ENCODE assay signal across 8 cellular contexts in the genomic region with DNA sequence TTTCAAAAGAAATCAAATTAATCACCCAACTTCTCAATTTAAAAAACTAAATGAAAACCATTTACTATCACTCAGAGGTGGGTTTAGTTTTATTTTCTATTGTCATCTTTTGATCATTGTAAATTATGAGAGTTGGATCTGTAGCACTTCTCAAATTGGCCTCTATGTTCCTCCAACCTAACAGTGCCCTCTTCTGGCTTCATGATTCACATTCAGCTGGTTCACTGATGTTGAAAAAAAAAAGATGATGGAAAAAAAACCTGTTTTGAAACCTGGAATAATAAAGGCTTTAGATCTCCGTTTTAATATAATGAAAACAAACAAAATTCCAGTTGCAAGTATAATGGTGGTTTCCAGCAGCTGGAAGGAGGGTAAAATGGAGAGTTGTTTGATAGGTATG. TPM values are rescaled to one million over a fixed set of nuclear protein-coding genes. Genes with fewer than 3 reads are reported as not detected.
A peak's percentile ranks its signal among the peaks of the same experiment; 100 is the strongest.
DNase-seq lines count a peak whose midpoint lies in the region; ATAC-seq lines count a peak whose summit lies in the region.

No MANE protein-coding gene starts in this region.

- H3K56ac ChIP-seq in mesendoderm (ENCODE audit: low read length): no peak overlapping the region

- H2BK5ac ChIP-seq in mesendoderm (ENCODE audit: low read length): no peak overlapping the region

- H3K18ac ChIP-seq in mesendoderm (ENCODE audit: low read length): no peak overlapping the region

- WGBS in mesendoderm (ENCODE audit: extremely low coverage, insufficient coverage, low lambda C conversion rate): no CpG with 5 or more reads among the region's 1 CpG

- no peaks in the 10 kb centered on the region for H3K79me1 ChIP-seq in mesendoderm (ENCODE audit: low read length)

- no peak overlapping the region for H3K23ac ChIP-seq in mesendoderm (ENCODE audit: low read length)

- no peak overlapping the region for H2AK5ac ChIP-seq in mesendoderm (ENCODE audit: low read length)

- no peaks in the 10 kb centered on the region for H3K27me3 ChIP-seq in mesendoderm (ENCODE audit: insufficient read depth, low read length, poor library complexity)

- H3K4me3 ChIP-seq in mesendoderm (ENCODE audit: low read length): no peak overlapping the region

- no peak overlapping the region for H2BK15ac ChIP-seq in mesendoderm (replicated peaks; ENCODE audit: low read depth)

- no peak overlapping the region for H4K8ac ChIP-seq in mesendoderm (ENCODE audit: low read depth, low read length)

- ATAC-seq in HG03342 (IDR thresholded peaks at IDR 0.05; ENCODE audit: unreplicated experiment) (peak; percentile 47), HG03354 (IDR thresholded peaks at IDR 0.05; ENCODE audit: poor library complexity, severe bottlenecking, unreplicated experiment) (no peak), HG02571 (IDR thresholded peaks at IDR 0.05; ENCODE audit: unreplicated experiment) (no peak)

- no peak overlapping the region for H4K5ac ChIP-seq in mesendoderm (ENCODE audit: low read length)

- no peaks in the 10 kb centered on the region for H3K79me2 ChIP-seq in mesendoderm (ENCODE audit: control insufficient read depth, insufficient read depth, low read length)

- H3K27ac ChIP-seq in mesendoderm (ENCODE audit: low read depth, low read length): no peak overlapping the region

- peak; percentile 27 for DNase-seq in A172 (ENCODE audit: low spot score)
- DNase-seq in DMS79 treated with DMSO at 0.1 percent for 48 hours (lab: John Stamatoyannopoulos, UW): peak; percentile 19
- DNase-seq in NOMO-1 treated with DMSO at 0.1 percent for 48 hours (lab: John Stamatoyannopoulos, UW; ENCODE audit: unreplicated experiment): peak; percentile 59
- DNase-seq in central memory CD4-positive, alpha-beta T cell: peak; percentile 50
- DNase-seq in mesendoderm: peak; percentile 45

- no peak overlapping the region for H3K9ac ChIP-seq in mesendoderm (ENCODE audit: low read length)

- H3K4me2 ChIP-seq in mesendoderm (ENCODE audit: low read length): no peak overlapping the region

- H2BK120ac ChIP-seq in mesendoderm (ENCODE audit: low read depth, low read length): no peak overlapping the region

- no peak overlapping the region for H3K4ac ChIP-seq in mesendoderm (ENCODE audit: low read depth, low read length)

- H3K4me1 ChIP-seq in mesendoderm (ENCODE audit: control insufficient read depth, low read depth, low read length): no peaks in the 10 kb centered on the region

- H3K36me3 ChIP-seq in mesendoderm (ENCODE audit: control insufficient read depth, insufficient read depth, low read length): no peaks in the 10 kb centered on the region

RNA-seq across cellular contexts. Expression of gene NBDY, which starts 2.4 kb away (rescaled TPM):
- 4.4 and 6.7 TPM in 2 replicates for total RNA-seq in A172 (2014; rRNA removed; shearing (Covaris generic))
- polyA plus RNA-seq in mesendoderm (2013, experiment 1 of 2): 92.6 TPM
- 90.5 TPM for polyA plus RNA-seq in mesendoderm (2013, experiment 2 of 2)
